8 cellular contexts compared by ENCODE assay signal in the genomic region with DNA sequence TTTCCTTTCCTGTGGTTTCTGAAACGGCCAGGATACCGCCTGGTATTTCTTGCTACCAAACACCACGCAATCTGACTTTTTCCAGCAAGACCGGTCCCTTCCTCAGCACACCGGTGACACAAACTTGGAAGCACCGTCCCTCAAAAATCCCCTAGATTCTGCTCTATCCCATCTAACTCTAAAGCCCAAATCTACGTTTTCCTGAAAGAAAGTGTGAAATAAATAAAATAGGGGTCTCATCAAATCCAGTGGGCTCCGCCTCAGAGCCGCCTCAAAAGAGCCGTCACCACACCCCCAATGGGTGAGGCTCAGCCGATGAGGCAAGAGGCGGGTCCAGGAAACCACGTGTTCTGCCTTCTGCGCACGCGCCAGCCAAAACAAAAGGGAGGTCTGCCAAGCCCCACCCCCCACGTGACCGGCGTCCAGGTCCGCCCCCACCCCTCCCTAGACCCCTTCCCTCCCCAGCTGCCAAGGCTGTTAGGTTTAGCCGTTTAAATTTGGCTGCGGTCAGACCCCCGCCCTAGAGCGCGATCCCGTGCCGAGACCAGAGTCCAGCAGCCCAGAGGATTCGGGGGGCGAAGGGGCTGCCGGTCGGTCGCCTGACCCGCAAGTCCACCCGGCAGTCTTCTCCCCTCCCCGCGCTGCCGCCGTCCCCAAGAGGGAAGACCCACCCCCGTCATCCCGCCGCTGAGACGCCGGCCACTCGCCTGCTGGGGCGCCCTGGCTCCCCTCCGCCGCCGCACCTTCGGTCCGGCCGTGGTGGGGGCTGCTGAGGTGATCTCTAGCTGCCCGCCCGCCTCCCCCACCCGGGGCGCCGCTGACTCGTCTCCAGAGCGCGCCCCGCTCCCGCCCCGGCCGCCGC. TPM values are rescaled to one million over a fixed set of nuclear protein-coding genes. Genes with fewer than 3 reads are reported as not detected.
DNase-seq lines count a peak whose midpoint lies in the region; ATAC-seq and TF ChIP-seq lines count a peak whose summit lies in the region.

No MANE protein-coding gene starts in this region.

- ATAC-seq in GM18499 (IDR thresholded peaks at IDR 0.05; ENCODE audit: insufficient read depth, unreplicated experiment): peak; percentile 54
- peak; percentile 66 for ATAC-seq in HG02938 (IDR thresholded peaks at IDR 0.05; ENCODE audit: unreplicated experiment)

- H3K27ac ChIP-seq in right atrium auricular region (peak overlapping the region; percentile 100), prostate gland (peak overlapping the region; percentile 100), urinary bladder (ENCODE audit: low read depth) (peak overlapping the region; percentile 99)

- H3K4me1 ChIP-seq in right atrium auricular region (peaks cover 0 to 42% of the 10 kb centered on the region in 2 donors), prostate gland (replicated peaks) (peaks cover 11% of the 10 kb centered on the region), urinary bladder (ENCODE audit: insufficient read depth) (no peaks in the 10 kb centered on the region)

- no peak for TF ChIP-seq CTCF in right atrium auricular region (IDR thresholded peaks at IDR 0.05)
- no peak for TF ChIP-seq CTCF in prostate gland (IDR thresholded peaks at IDR 0.05)

- H3K36me3 ChIP-seq in right atrium auricular region (no peaks in the 10 kb centered on the region), prostate gland (no peaks in the 10 kb centered on the region), urinary bladder (ENCODE audit: insufficient read depth) (no peaks in the 10 kb centered on the region)

- H3K4me3 ChIP-seq in right atrium auricular region: peak overlapping the region; percentile 88 to 91
- peak overlapping the region; percentile 95 for H3K4me3 ChIP-seq in prostate gland
- peak overlapping the region; percentile 62 for H3K4me3 ChIP-seq in urinary bladder (ENCODE audit: low read depth, low read length)

- intact Hi-C loops in prostate gland (cut with DNase I): loop anchor here (5.0 kb wide), 1 partner anchor 168 kb away; the partner anchor contains the start of gene RPE

- H3K27me3 ChIP-seq in right atrium auricular region (no peaks in the 10 kb centered on the region), prostate gland (replicated peaks; ENCODE audit: insufficient read depth) (no peaks in the 10 kb centered on the region)

- DNase-seq in NCI-H1694 treated with DMSO at 0.1 percent for 48 hours (lab: John Stamatoyannopoulos, UW) (peak; percentile 93), T-helper 2 cell (peak; percentile 91 to 96 (median 93)), anterior cingulate cortex (lab: John Stamatoyannopoulos, UW) (peak; percentile 82 to 98 (median 95)), right atrium auricular region (ENCODE audit: low spot score) (peak; percentile 98), prostate gland (ENCODE audit: low spot score) (peak; percentile 94)

- WGBS in prostate gland: 2% methylated on average over 37 of the region's 64 CpGs
- WGBS in urinary bladder: under 1% methylated on average over 64 of the region's 64 CpGs

- peak; percentile 93 for TF ChIP-seq POLR2A in prostate gland (IDR thresholded peaks at IDR 0.05)

- H3K9me3 ChIP-seq in right atrium auricular region (no peaks in the 10 kb centered on the region), prostate gland (no peaks in the 10 kb centered on the region)

RNA-seq across cellular contexts. Expression of gene KANSL1L, which starts 0.5 kb away (rescaled TPM):
- total RNA-seq in right atrium auricular region (10 to 100 TPM; 16.5 to 19.4 TPM), prostate gland (10 to 100 TPM; 36.1 to 40.3 TPM), urinary bladder (92.5 TPM)
- polyA plus RNA-seq in urinary bladder: 13.3 TPM

RNA-seq across cellular contexts. Expression of gene ACADL, which starts 54.6 kb away (rescaled TPM):
- total RNA-seq in right atrium auricular region (1 to 10 TPM; 1.4 to 1.9 TPM), prostate gland (10 to 100 TPM; 12.3 to 54.0 TPM), urinary bladder (4.9 TPM)
- 0.22 TPM for polyA plus RNA-seq in urinary bladder

Comparison
In these comparisons a context has a peak if more than half of its experiments do, and no peak if none do; other contexts are left out.
1. Peak in every context shown above with its lines: DNase-seq, ATAC-seq, H3K4me3 ChIP-seq and H3K27ac ChIP-seq.